ENCODE assay signal across 8 cellular contexts in genomic region chr15:50145451-50145872, GRCh38. TPM values are rescaled to one million over a fixed set of nuclear protein-coding genes. Genes with fewer than 3 reads are reported as not detected.
DNase-seq lines count a peak whose midpoint lies in the region; ATAC-seq, FAIRE-seq and TF ChIP-seq lines count a peak whose summit lies in the region.

No MANE protein-coding gene starts in this region.

- no peak overlapping the region for H3K27ac ChIP-seq in DOHH2 (ENCODE audit: low read depth, low read length)
- H3K27ac ChIP-seq in breast epithelium, result no peak overlapping the region
- H3K27ac ChIP-seq in keratinocyte (ENCODE audit: control insufficient read depth, insufficient read depth, low read length), result no peak overlapping the region
- H3K27ac ChIP-seq in suprapubic skin, result no peak overlapping the region

- DNase-seq in NCI-H526 treated with DMSO at 0.1 percent for 48 hours (lab: John Stamatoyannopoulos, UW) (peak; percentile 62), breast epithelium (ENCODE audit: low spot score in 2 of 2) (no peak), keratinocyte (ENCODE audit: low read depth, low spot score) (no peak), suprapubic skin (ENCODE audit: low spot score in 2 of 2) (no peak)
- no peak for DNase-seq in stimulated activated CD4-positive, alpha-beta T cell treated with anti-CD3 and anti-CD28 coated beads, Interleukin-4, amount 100 ng/mL, for 4 hours
- DNase-seq in activated T-cell treated with anti-CD3 and anti-CD28 coated beads, Interleukin-2, amount 50 U/mL, for 48 hours, result no peak

- H3K4me1 ChIP-seq in DOHH2 (ENCODE audit: control insufficient read depth, low read length) (no peaks in the 10 kb centered on the region), breast epithelium (no peaks in the 10 kb centered on the region), keratinocyte (ENCODE audit: control insufficient read depth, extremely low read depth, insufficient read depth, low read length) (peaks cover 3% of the 10 kb centered on the region), suprapubic skin (peaks cover 6% of the 10 kb centered on the region)

- TF ChIP-seq EP300 in suprapubic skin (IDR thresholded peaks at IDR 0.05), result no peak

- H3K36me3 ChIP-seq in DOHH2 (ENCODE audit: control insufficient read depth, low read length) (no peaks in the 10 kb centered on the region), breast epithelium (no peaks in the 10 kb centered on the region), keratinocyte (ENCODE audit: control insufficient read depth in 2 of 2, extremely low read depth in 1 of 2, insufficient read depth in 2 of 2, low read length in 2 of 2) (no peaks in the 10 kb centered on the region), suprapubic skin (no peaks in the 10 kb centered on the region)

- H3K4me2 ChIP-seq in DOHH2 (ENCODE audit: low read length) (no peak overlapping the region), keratinocyte (ENCODE audit: control insufficient read depth, extremely low read depth, insufficient read depth, low read depth, low read length) (no peak overlapping the region)

- no peaks in the 10 kb centered on the region for H3K9me2 ChIP-seq in DOHH2 (replicated peaks; ENCODE audit: control insufficient read depth, low read length)

- no peak overlapping the region for H2AFZ ChIP-seq in keratinocyte (ENCODE audit: control insufficient read depth, low read length)

- intact Hi-C loops in breast epithelium (cut with DNase I; ENCODE audit: low total_unique reads), result no loop called here

- H3K9me1 ChIP-seq in keratinocyte (ENCODE audit: control insufficient read depth, extremely low read depth, insufficient read depth, low read length), result no peaks in the 10 kb centered on the region

- peak; percentile 69 for FAIRE-seq in keratinocyte (lab: Jason Lieb, UNC)

- TF ChIP-seq POLR2A in breast epithelium (IDR thresholded peaks at IDR 0.05), result no peak
- no peak for TF ChIP-seq POLR2A in suprapubic skin (IDR thresholded peaks at IDR 0.05)

- H3K9me3 ChIP-seq in DOHH2 (ENCODE audit: control insufficient read depth, insufficient read depth, low read length) (no peaks in the 10 kb centered on the region), breast epithelium (no peaks in the 10 kb centered on the region), keratinocyte (ENCODE audit: control insufficient read depth, low read depth, low read length) (no peaks in the 10 kb centered on the region), suprapubic skin (no peaks in the 10 kb centered on the region)

- dilution Hi-C loops in keratinocyte (cut with MboI; ENCODE audit: extremely low pct_ligation_motif_present, low sequenced_read_pairs), result no loop called here

- ATAC-seq in HG02885 (IDR thresholded peaks at IDR 0.05; ENCODE audit: poor library complexity, unreplicated experiment), result peak; percentile 56

- H3K79me2 ChIP-seq in DOHH2 (ENCODE audit: control insufficient read depth, low read length), result no peaks in the 10 kb centered on the region
- H3K79me2 ChIP-seq in keratinocyte (ENCODE audit: control insufficient read depth, insufficient read depth, low read length), result no peaks in the 10 kb centered on the region

- H3F3A ChIP-seq in DOHH2 (ENCODE audit: control insufficient read depth, insufficient read depth), result no peaks in the 10 kb centered on the region

- no peaks in the 10 kb centered on the region for H3K27me3 ChIP-seq in DOHH2 (ENCODE audit: control insufficient read depth, low read length)
- no peaks in the 10 kb centered on the region for H3K27me3 ChIP-seq in breast epithelium
- no peaks in the 10 kb centered on the region for H3K27me3 ChIP-seq in keratinocyte (ENCODE audit: control insufficient read depth, extremely low read depth, insufficient read depth, low read length)
- H3K27me3 ChIP-seq in suprapubic skin, result no peaks in the 10 kb centered on the region

- TF ChIP-seq CTCF in DOHH2 (IDR thresholded peaks at IDR 0.05; ENCODE audit: low read depth, low read length, poor library complexity, severe bottlenecking) (peak; percentile 58), breast epithelium (IDR thresholded peaks at IDR 0.05) (peak; percentile 30 to 71 (median 68)), keratinocyte (optimal IDR thresholded peaks at IDR 0.05 in 1 of 3, IDR thresholded peaks at IDR 0.05 in 1 of 3, conservative IDR thresholded peaks at IDR 0.05 in 1 of 3; ENCODE audit: extremely low read depth in 1 of 3, insufficient read depth in 2 of 3, low read length in 3 of 3) (peak; percentile 24 to 35 (median 27)), suprapubic skin (IDR thresholded peaks at IDR 0.05) (peak; percentile 34 to 57)

- no peak overlapping the region for H3K9ac ChIP-seq in keratinocyte (ENCODE audit: control insufficient read depth, extremely low read depth, insufficient read depth, low read length)

- 5% methylated on average over 2 of the region's 2 CpGs for WGBS in suprapubic skin

- H3K4me3 ChIP-seq in DOHH2 (ENCODE audit: low read length) (no peak overlapping the region), breast epithelium (no peak overlapping the region), keratinocyte (ENCODE audit: control insufficient read depth in 2 of 3, extremely low read depth in 1 of 3, insufficient read depth in 2 of 3, low read depth in 1 of 3, low read length in 3 of 3) (no peak overlapping the region), suprapubic skin (no peak overlapping the region)

- H4K20me1 ChIP-seq in DOHH2 (ENCODE audit: control insufficient read depth, insufficient read depth, low read depth, low read length) (no peaks in the 10 kb centered on the region), keratinocyte (ENCODE audit: control insufficient read depth, extremely low read depth, insufficient read depth, low read length) (no peaks in the 10 kb centered on the region)

RNA-seq across cellular contexts. Expression of gene ATP8B4, which starts 26.4 kb away (rescaled TPM):
- total RNA-seq in breast epithelium, result 10 to 100 TPM in 1 of 3 donors, 1 to 10 TPM in 2; 7.9 to 28.3 (median 9.5) TPM
- polyA plus RNA-seq in keratinocyte, result 0.03 to 0.15 TPM (median 0.05 TPM) in 3 replicates
- polyA plus RNA-seq in keratinocyte (2011; ENCODE audit: low read depth), result not detected
- 0.11 TPM in 1 of 2 replicates, not detected in the other for polyA plus RNA-seq in keratinocyte (2011; cell fraction: cytosol; rRNA removed)
- polyA plus RNA-seq in keratinocyte (2011; cell fraction: nucleus; rRNA removed), result 0.05 and 0.24 TPM in 2 replicates
- polyA plus RNA-seq in keratinocyte (2012; ENCODE audit: low replicate concordance), result 0.06 TPM in 1 of 2 replicates, not detected in the other
- 1.7 TPM in 1 of 3 replicates, not detected in the others for polyA minus RNA-seq in keratinocyte
- polyA minus RNA-seq in keratinocyte (2011; cell fraction: cytosol; rRNA and poly(A)+ RNA removed), result not detected
- polyA minus RNA-seq in keratinocyte (2011; cell fraction: nucleus; rRNA and poly(A)+ RNA removed), result 0.31 TPM in 1 of 2 replicates, not detected in the other
- total RNA-seq in suprapubic skin, result 1 to 10 TPM; 2.2 to 9.5 (median 3.0) TPM

RNA-seq across cellular contexts. Expression of gene SLC27A2, which starts 36.5 kb away (rescaled TPM):
- 1 to 10 TPM in 2 of 3 donors, under 1 TPM in 1; 0.96 to 5.6 (median 3.5) TPM for total RNA-seq in breast epithelium
- 0.15 to 0.34 TPM (median 0.31 TPM) in 3 replicates for polyA plus RNA-seq in keratinocyte
- 1.8 TPM for polyA plus RNA-seq in keratinocyte (2011; ENCODE audit: low read depth)
- 0.17 and 0.49 TPM in 2 replicates for polyA plus RNA-seq in keratinocyte (2011; cell fraction: cytosol; rRNA removed)
- 0.33 and 0.98 TPM in 2 replicates for polyA plus RNA-seq in keratinocyte (2011; cell fraction: nucleus; rRNA removed)
- 0.19 and 1.6 TPM in 2 replicates for polyA plus RNA-seq in keratinocyte (2012; ENCODE audit: low replicate concordance)
- 0.16 to 0.20 TPM in 2 of 3 replicates, not detected in the other for polyA minus RNA-seq in keratinocyte
- 2.7 TPM for polyA minus RNA-seq in keratinocyte (2011; cell fraction: cytosol; rRNA and poly(A)+ RNA removed)
- 0.85 and 1.9 TPM in 2 replicates for polyA minus RNA-seq in keratinocyte (2011; cell fraction: nucleus; rRNA and poly(A)+ RNA removed)
- total RNA-seq in suprapubic skin, result 10 to 100 TPM in 1 of 4 donors, 1 to 10 TPM in 2, under 1 TPM in 1; 0.72 to 10.2 (median 5.9) TPM
